In genomic region chrX:43702660-43703059, GRCh38 we compare ENCODE assay signal across 16 cellular contexts. TPM values are rescaled to one million over a fixed set of nuclear protein-coding genes. Genes with fewer than 3 reads are reported as not detected.
A peak's percentile ranks its signal among the peaks of the same experiment; 100 is the strongest.
DNase-seq lines count a peak whose midpoint lies in the region; ATAC-seq, FAIRE-seq and TF ChIP-seq lines count a peak whose summit lies in the region.
"Had no signal": no experiment of that assay in that cellular context is flagged by ENCODE, and none has a peak within 500 bp of the region (broad histone marks: within the 10 kb centered on the region; RNA-seq: fewer than 3 reads in every experiment).

No MANE protein-coding gene starts in this region.

- H3K4me1 ChIP-seq in right atrium auricular region (peaks cover 0 to 30% of the 10 kb centered on the region in 2 donors), pancreas (peaks cover 3 to 27% (median 24%) of the 10 kb centered on the region in 3 donors), aorta (ENCODE audit: control insufficient read depth in 1 of 2, insufficient read depth in 2 of 2, low read length in 2 of 2) (peaks cover 3 to 10% of the 10 kb centered on the region in 2 donors)
- H3K4me1 ChIP-seq: psoas muscle had no signal

- H3K9me3 ChIP-seq in right atrium auricular region (no peaks in the 10 kb centered on the region), pancreas (no peaks in the 10 kb centered on the region), aorta (ENCODE audit: control insufficient read depth, low read length) (no peaks in the 10 kb centered on the region)
- H3K9me3 ChIP-seq: psoas muscle, tibial nerve had no signal

- WGBS in pancreas, 2 donors = 10 to 16% methylated on average over 2 of the region's 2 CpGs
- 48 to 74% methylated on average over 2 of the region's 2 CpGs for WGBS in aorta, 2 donors

- H3K27me3 ChIP-seq in right atrium auricular region = no peaks in the 10 kb centered on the region
- H3K27me3 ChIP-seq in pancreas = peaks cover 0 to 8% (median 0%) of the 10 kb centered on the region in 4 donors
- no peaks in the 10 kb centered on the region for H3K27me3 ChIP-seq in aorta (ENCODE audit: control insufficient read depth in 1 of 2, insufficient read depth in 2 of 2, low read length in 1 of 2)
- H3K27me3 ChIP-seq: tibial nerve had no signal

- ATAC-seq in Right ventricle myocardium inferior (peak; percentile 47), pancreas (peak; percentile 57 to 76 (median 68)), aorta (ENCODE audit: low FRiP score) (no peak)
- ATAC-seq: naive thymus-derived CD4-positive, alpha-beta T cell had no signal

- intact Hi-C loops in Right ventricle myocardium inferior (cut with DNase I) (loop anchor here (2.0 kb wide), 1 partner anchor 48 kb away; no protein-coding TSS in a partner anchor), cardiac septum (cut with DNase I) (no loop called here), pancreas (cut with DNase I) (no loop called here), aorta (cut with DNase I) (loop anchor here in 1 of 2 donors (5.0 kb wide), 1 partner anchor 45 kb away; the partner anchor contains the start of gene MAOA)

- TF ChIP-seq CTCF in right atrium auricular region (IDR thresholded peaks at IDR 0.05) (no peak), pancreas (IDR thresholded peaks at IDR 0.05) (no peak)

- FAIRE-seq in pancreas (lab: Jason Lieb, UNC) = no peak
- FAIRE-seq: A204.1 had no signal

- H3K4me3 ChIP-seq in right atrium auricular region (no peak overlapping the region), pancreas (no peak overlapping the region), aorta (ENCODE audit: low read length in 2 of 2) (no peak overlapping the region)
- H3K4me3 ChIP-seq: psoas muscle, tibial nerve had no signal

- H3K27ac ChIP-seq in right atrium auricular region = peak overlapping the region; percentile 8 to 84
- peak overlapping the region in 2 of 4 donors; percentile 50 to 57 for H3K27ac ChIP-seq in pancreas
- H3K27ac ChIP-seq in aorta (ENCODE audit: low read depth in 1 of 2, low read length in 2 of 2) = peak overlapping the region; percentile 51 to 57
- H3K27ac ChIP-seq: psoas muscle had no signal

- DNase-seq in Right ventricle myocardium inferior (ENCODE audit: missing footprints) (no peak), cardiac septum (ENCODE audit: low spot score) (no peak), right atrium auricular region (ENCODE audit: low spot score) (no peak), pancreas (no peak), aorta (no peak), NOMO-1 (lab: John Stamatoyannopoulos, UW; ENCODE audit: unreplicated experiment in 2 of 2) (no peak), HUDEP-2 (lab: John Stamatoyannopoulos, UW; ENCODE audit: unreplicated experiment in 76 of 76) (no peak)
- no peak for DNase-seq in stimulated activated naive CD4-positive, alpha-beta T cell (lab: John Stamatoyannopoulos, UW)
- DNase-seq: activated CD4-positive, alpha-beta memory T cell treated with anti-CD3 and anti-CD28 coated beads, Interleukin-2, amount 10 ng/mL, durations not matched to agents 7 days and 5 days; CD4-positive, alpha-beta memory T cell; Karpas-422; naive thymus-derived CD4-positive, alpha-beta T cell; NCI-H1436 treated with DMSO at 0.1 percent for 48 hours; psoas muscle had no signal

- H3K36me3 ChIP-seq in right atrium auricular region = no peaks in the 10 kb centered on the region
- no peaks in the 10 kb centered on the region for H3K36me3 ChIP-seq in pancreas
- no peaks in the 10 kb centered on the region for H3K36me3 ChIP-seq in aorta (ENCODE audit: control insufficient read depth in 1 of 2, insufficient read depth in 2 of 2, low read length in 1 of 2)
- H3K36me3 ChIP-seq: tibial nerve had no signal

RNA-seq across cellular contexts. Expression of gene MAOA, which starts 46.6 kb away (rescaled TPM):
- total RNA-seq in Right ventricle myocardium inferior (102 TPM), cardiac septum (68.9 TPM), right atrium auricular region (100 to 1,000 TPM; 111 to 174 TPM), pancreas (100 to 1,000 TPM in 1 of 6 donors, 10 to 100 TPM in 5; 26.3 to 106 (median 53.4) TPM), aorta (10 to 100 TPM; 29.6 to 68.2 TPM)
- polyA plus RNA-seq in pancreas (10 to 100 TPM; 17.1 to 37.5 TPM), aorta (100 to 1,000 TPM in 1 of 2 donors, 10 to 100 TPM in 1; 96.8 to 108 TPM)
